Comparison of ENCODE assay signal across 18 cellular contexts in the genomic region with DNA sequence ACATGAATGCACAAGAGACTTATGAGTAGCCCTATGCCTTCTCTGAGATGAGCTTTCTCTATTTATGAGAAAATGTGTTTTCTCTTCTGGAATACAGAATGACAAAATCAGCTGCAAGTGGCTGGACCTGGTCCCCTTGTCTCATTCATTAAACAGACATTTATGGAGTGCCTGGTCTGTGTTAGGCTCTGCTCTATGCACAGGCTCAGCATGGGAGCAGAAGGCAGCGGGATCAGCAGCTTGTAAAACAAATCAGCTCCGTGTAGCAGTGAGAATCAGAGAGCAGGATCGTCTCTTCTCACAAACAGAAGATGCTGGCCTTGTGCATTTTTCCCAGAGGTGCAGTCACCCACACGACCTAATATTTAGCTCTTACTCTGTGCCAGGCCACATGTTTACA.
"Had no signal": no experiment of that assay in that cellular context is flagged by ENCODE, and none has a peak within 500 bp of the region (broad histone marks: within the 10 kb centered on the region; RNA-seq: fewer than 3 reads in every experiment).

No MANE protein-coding gene starts in this region.

- H3K27ac Mint-ChIP-seq: activated CD4-positive, alpha-beta T cell treated with anti-CD3 and anti-CD28 coated beads, Interleukin-2, amount 10 ng/mL, durations not matched to agents 7 days and 5 days; activated T-helper 2 cell treated with anti-CD3 and anti-CD28 coated beads, Interferon-gamma antibody, Interleukin-2, Interleukin-4, amounts not matched to agents 10 μg/mL and 5 μg/mL and 100 μg/mL, durations not matched to agents 14 hours and 24 hours and 36 hours; natural killer cell treated with Interleukin-12 subunit alpha and Interleukin-12 subunit beta and Interleukin-15 and Interleukin-18, amount 100 ng/mL, for 72 hours; T-cell had no signal

- H3K36me3 Mint-ChIP-seq: natural killer cell treated with Interleukin-12 subunit alpha and Interleukin-12 subunit beta and Interleukin-15 and Interleukin-18, amount 100 ng/mL, for 72 hours; T-cell had no signal

- DNase-seq: activated CD4-positive, alpha-beta T cell treated with anti-CD3 and anti-CD28 coated beads, Interleukin-2, amount 10 ng/mL, durations not matched to agents 7 days and 5 days; activated naive CD4-positive, alpha-beta T cell treated with anti-CD3 and anti-CD28 coated beads, Interleukin-2, amount 50 U/mL, for 16 hours; head of caudate nucleus; left cardiac atrium; mucosa of descending colon; occipital lobe; right lobe of liver; stimulated activated CD4-positive, alpha-beta T cell treated with anti-CD3 and anti-CD28 coated beads, Interleukin-12 subunit alpha, Interleukin-12 subunit beta, amount 100 ng/mL, for 4 hours; stimulated activated naive CD4-positive, alpha-beta T cell; T-cell; T1000; upper lobe of right lung had no signal

- H3K27me3 ChIP-seq: adrenal gland, right lobe of liver, upper lobe of right lung had no signal

- H3K4me3 ChIP-seq: adrenal gland, mucosa of descending colon, prostate gland, right lobe of liver, suprapubic skin, upper lobe of right lung had no signal

- H3K27ac ChIP-seq: adrenal gland, prostate gland, right lobe of liver, suprapubic skin, upper lobe of right lung had no signal

- H3K4me3 Mint-ChIP-seq: activated CD4-positive, alpha-beta T cell treated with anti-CD3 and anti-CD28 coated beads, Interleukin-2, amount 10 ng/mL, durations not matched to agents 7 days and 5 days; central memory CD8-positive, alpha-beta T cell; natural killer cell treated with Interleukin-12 subunit alpha and Interleukin-12 subunit beta and Interleukin-15 and Interleukin-18, amount 100 ng/mL, for 72 hours; T-cell had no signal

- H3K4me1 ChIP-seq: adrenal gland, prostate gland, right lobe of liver, suprapubic skin, upper lobe of right lung had no signal

- H3K4me1 Mint-ChIP-seq: activated CD4-positive, alpha-beta T cell treated with anti-CD3 and anti-CD28 coated beads, Interleukin-2, amount 10 ng/mL, durations not matched to agents 7 days and 5 days; central memory CD8-positive, alpha-beta T cell; T-cell had no signal

- H3K9me3 ChIP-seq: adrenal gland, mucosa of descending colon, prostate gland, right lobe of liver, suprapubic skin, upper lobe of right lung had no signal

- H3K36me3 ChIP-seq: adrenal gland, prostate gland, right lobe of liver, suprapubic skin, upper lobe of right lung had no signal

- ATAC-seq: left cardiac atrium; mucosa of descending colon; natural killer cell treated with Interleukin-12 subunit alpha and Interleukin-12 subunit beta and Interleukin-15 and Interleukin-18, amount 100 ng/mL, for 72 hours; right lobe of liver; T-cell; upper lobe of right lung had no signal

- H3K9me3 Mint-ChIP-seq: activated CD4-positive, alpha-beta T cell treated with anti-CD3 and anti-CD28 coated beads, Interleukin-2, amount 10 ng/mL, durations not matched to agents 7 days and 5 days; activated T-helper 2 cell treated with anti-CD3 and anti-CD28 coated beads, Interferon-gamma antibody, Interleukin-2, Interleukin-4, amounts not matched to agents 10 μg/mL and 5 μg/mL and 100 μg/mL, durations not matched to agents 14 hours and 24 hours and 36 hours; central memory CD8-positive, alpha-beta T cell; natural killer cell treated with Interleukin-12 subunit alpha and Interleukin-12 subunit beta and Interleukin-15 and Interleukin-18, amount 100 ng/mL, for 72 hours had no signal
